ENCODE assay signal across 26 cellular contexts in genomic region chr4:4343038-4343437, GRCh38. TPM values are rescaled to one million over a fixed set of nuclear protein-coding genes. Genes with fewer than 3 reads are reported as not detected.
A peak's percentile ranks its signal among the peaks of the same experiment; 100 is the strongest.
DNase-seq lines count a peak whose midpoint lies in the region; ATAC-seq and TF ChIP-seq lines count a peak whose summit lies in the region.
"Had no signal": no experiment of that assay in that cellular context is flagged by ENCODE, and none has a peak within 500 bp of the region (broad histone marks: within the 10 kb centered on the region; RNA-seq: fewer than 3 reads in every experiment).

No MANE protein-coding gene starts in this region.

- peaks cover 71% of the 10 kb centered on the region for H3K4me1 ChIP-seq in BLaER1
- H3K4me1 ChIP-seq in DOHH2 (ENCODE audit: control insufficient read depth, low read length): peaks cover 63% of the 10 kb centered on the region
- peaks cover 66% of the 10 kb centered on the region for H3K4me1 ChIP-seq in OCI-LY7 (ENCODE audit: insufficient read depth, low read length, poor library complexity, severe bottlenecking)
- H3K4me1 ChIP-seq in uterus: no peaks in the 10 kb centered on the region
- H3K4me1 ChIP-seq: HAP-1, Peyer's patch had no signal

- peaks cover 29% of the 10 kb centered on the region for H3K27me3 Mint-ChIP-seq in chondrocyte (ENCODE audit: low read depth)

- no peak for TF ChIP-seq POLR2A in uterus (IDR thresholded peaks at IDR 0.05)

- POLR2A ChIA-PET in OCI-LY7 (lab: Charles Lee): interaction anchor here (0.6 to 2.5 kb wide), 7 partner anchors 12 to 1928 kb away, joined by 3 to 11 read pairs (median 4); partner anchors contain the start of genes NSG1 and TMEM128

- H3K79me2 ChIP-seq in DOHH2 (ENCODE audit: control insufficient read depth, low read length) (no peaks in the 10 kb centered on the region), OCI-LY7 (ENCODE audit: insufficient read depth, low read depth, low read length) (no peaks in the 10 kb centered on the region)

- H3F3A ChIP-seq in DOHH2 (ENCODE audit: control insufficient read depth, insufficient read depth): peaks cover 14% of the 10 kb centered on the region

- TF ChIP-seq CTCF in DOHH2 (IDR thresholded peaks at IDR 0.05; ENCODE audit: low read depth, low read length, poor library complexity, severe bottlenecking) (no peak), OCI-LY7 (conservative IDR thresholded peaks at IDR 0.05; ENCODE audit: low read length) (no peak), chondrocyte (IDR thresholded peaks at IDR 0.05) (no peak), uterus (IDR thresholded peaks at IDR 0.05) (no peak)

- H3K36me3 ChIP-seq in BLaER1: no peaks in the 10 kb centered on the region
- H3K36me3 ChIP-seq in DOHH2 (ENCODE audit: control insufficient read depth, low read length): peaks cover 6% of the 10 kb centered on the region
- H3K36me3 ChIP-seq in OCI-LY7 (ENCODE audit: insufficient read depth, low read length): no peaks in the 10 kb centered on the region
- H3K36me3 ChIP-seq in uterus: no peaks in the 10 kb centered on the region
- H3K36me3 ChIP-seq: HAP-1, Peyer's patch had no signal

- no peaks in the 10 kb centered on the region for H3K9me2 ChIP-seq in DOHH2 (replicated peaks; ENCODE audit: control insufficient read depth, low read length)
- H3K9me2 ChIP-seq in OCI-LY7 (ENCODE audit: insufficient read depth, low read length): no peaks in the 10 kb centered on the region

- DNase-seq in OCI-LY7 (ENCODE audit: low spot score) (peak; percentile 72), chondrocyte (ENCODE audit: low spot score) (peak; percentile 15), OCI-M2 (lab: John Stamatoyannopoulos, UW; ENCODE audit: unreplicated experiment) (no peak), uterus (no peak)
- DNase-seq: CD4-positive, CD25-positive, alpha-beta regulatory T cell; COR-L47; GF-D8; GOT3; HFFc6; NCI-H1092 treated with DMSO at 0.1 percent for 48 hours; NCI-H1436 treated with DMSO at 0.1 percent for 48 hours; NCI-H187 treated with DMSO at 0.1 percent for 48 hours; NCI-H524; NCI-H748 treated with DMSO at 0.1 percent for 48 hours; NK-92 treated with Interleukin-12 subunit alpha and Interleukin-12 subunit beta, amount 100 ng/mL, for 24 hours; Peyer's patch; SIG-M5; SW 1271 had no signal

- H3K27me3 ChIP-seq in BLaER1: no peaks in the 10 kb centered on the region
- no peaks in the 10 kb centered on the region for H3K27me3 ChIP-seq in DOHH2 (ENCODE audit: control insufficient read depth, low read length)
- H3K27me3 ChIP-seq in uterus: no peaks in the 10 kb centered on the region
- H3K27me3 ChIP-seq: Peyer's patch had no signal

- no peaks in the 10 kb centered on the region for H3K4me1 Mint-ChIP-seq in chondrocyte (ENCODE audit: low read depth)

- CTCF ChIA-PET in OCI-LY7 (lab: Charles Lee; ENCODE audit: unreplicated experiment): interaction anchor here (0.7 to 1.1 kb wide), 3 partner anchors 22 to 83 kb away, joined by 3 read pairs; no protein-coding TSS in a partner anchor

- H3K4me2 ChIP-seq in BLaER1 (peak overlapping the region; percentile 71), DOHH2 (ENCODE audit: low read length) (no peak overlapping the region), OCI-LY7 (ENCODE audit: low read length) (peak overlapping the region; percentile 82)

- BruUV-seq in OCI-LY7 (replicated peaks; lab: Mats Ljungman, UMichigan): no TSS peak

- no peaks in the 10 kb centered on the region for H3K9me3 Mint-ChIP-seq in chondrocyte (ENCODE audit: low read depth)
- H3K9me3 Mint-ChIP-seq: CD4-positive, CD25-positive, alpha-beta regulatory T cell; HFFc6; T-helper 1 cell treated with Interleukin-12 subunit alpha and Interleukin-12 subunit beta and Interleukin-4 antibody, amounts not matched to agents 30 μg/mL and 1 μg/mL, for 36 hours had no signal

- H4K20me1 ChIP-seq in BLaER1 (no peaks in the 10 kb centered on the region), DOHH2 (ENCODE audit: control insufficient read depth, insufficient read depth, low read depth, low read length) (no peaks in the 10 kb centered on the region), OCI-LY7 (ENCODE audit: insufficient read depth, low read length) (no peaks in the 10 kb centered on the region)

- no peak overlapping the region for H3K27ac Mint-ChIP-seq in chondrocyte (ENCODE audit: unreplicated experiment)
- H3K27ac Mint-ChIP-seq: CD4-positive, CD25-positive, alpha-beta regulatory T cell; HFFc6; T-helper 1 cell treated with Interleukin-12 subunit alpha and Interleukin-12 subunit beta and Interleukin-4 antibody, amounts not matched to agents 30 μg/mL and 1 μg/mL, for 36 hours had no signal

- no peak overlapping the region for H3K4me3 Mint-ChIP-seq in chondrocyte (ENCODE audit: unreplicated experiment)
- H3K4me3 Mint-ChIP-seq: CD4-positive, CD25-positive, alpha-beta regulatory T cell; HFFc6; T-helper 1 cell treated with Interleukin-12 subunit alpha and Interleukin-12 subunit beta and Interleukin-4 antibody, amounts not matched to agents 30 μg/mL and 1 μg/mL, for 36 hours had no signal

- peak overlapping the region; percentile 96 for H2AFZ ChIP-seq in OCI-LY7 (ENCODE audit: low read length)

- intact Hi-C loops in OCI-LY7 (cut with micrococcal nuclease; ENCODE audit: unreplicated experiment): loop anchor here (10.0 kb wide), 1 partner anchor 388 kb away; no protein-coding TSS in a partner anchor
- intact Hi-C loops in uterus (cut with DNase I; ENCODE audit: low total_unique reads): no loop called here

- ATAC-seq in HG03565 (IDR thresholded peaks at IDR 0.05; ENCODE audit: unreplicated experiment) (no peak), GM21423 (IDR thresholded peaks at IDR 0.05; ENCODE audit: unreplicated experiment) (no peak)

- H3K9me3 ChIP-seq in BLaER1 (peaks cover 23% of the 10 kb centered on the region; the same call in 1 of the 2 replicates), DOHH2 (ENCODE audit: control insufficient read depth, insufficient read depth, low read length) (no peaks in the 10 kb centered on the region), OCI-LY7 (ENCODE audit: low read length) (no peaks in the 10 kb centered on the region; the same call in 1 of the 2 replicates), uterus (no peaks in the 10 kb centered on the region)
- H3K9me3 ChIP-seq: HAP-1, Peyer's patch had no signal

- H3K27ac ChIP-seq in BLaER1: no peak overlapping the region
- peak overlapping the region; percentile 22; the same call in 1 of the 2 replicates for H3K27ac ChIP-seq in DOHH2 (ENCODE audit: low read depth, low read length)
- peak overlapping the region; percentile 99 for H3K27ac ChIP-seq in OCI-LY7 (ENCODE audit: low read depth, low read length, poor library complexity, severe bottlenecking)
- H3K27ac ChIP-seq in uterus: no peak overlapping the region
- H3K27ac ChIP-seq: KMS-11, Peyer's patch, SK-N-MC had no signal

- no peaks in the 10 kb centered on the region for H3K36me3 Mint-ChIP-seq in chondrocyte (ENCODE audit: low read depth)
- H3K36me3 Mint-ChIP-seq: CD4-positive, CD25-positive, alpha-beta regulatory T cell had no signal

- no peak overlapping the region for H3K9ac ChIP-seq in BLaER1
- H3K9ac ChIP-seq: KMS-11 had no signal

- H3K4me3 ChIP-seq in BLaER1 (no peak overlapping the region), DOHH2 (ENCODE audit: low read length) (no peak overlapping the region), OCI-LY7 (ENCODE audit: low read depth, low read length, poor library complexity, severe bottlenecking) (peak overlapping the region; percentile 16), uterus (no peak overlapping the region)
- H3K4me3 ChIP-seq: HAP-1, Peyer's patch, SK-N-MC had no signal

RNA-seq across cellular contexts. Expression of gene NSG1, which starts 43.9 kb away (rescaled TPM):
- 28.8 and 38.8 TPM in 2 replicates for total RNA-seq in OCI-LY7 (2014; rRNA removed; shearing (Covaris generic))
- total RNA-seq in OCI-LY7 (2022) (35.5 and 36.6 TPM in 2 replicates), chondrocyte (0.42 TPM in 1 of 3 replicates, not detected in the others), uterus (10 to 100 TPM in 1 of 4 donors, 1 to 10 TPM in 2, not detected in 1; 3.6 to 11.2 (median 3.8) TPM)

RNA-seq across cellular contexts. Expression of gene ZBTB49, which starts 53.0 kb away (rescaled TPM):
- 6.5 and 9.9 TPM in 2 replicates for total RNA-seq in OCI-LY7 (2014; rRNA removed; shearing (Covaris generic))
- total RNA-seq in OCI-LY7 (2022) (8.7 and 12.8 TPM in 2 replicates), chondrocyte (4.3 to 6.4 TPM (median 5.2 TPM) in 3 replicates), uterus (1 to 10 TPM; 2.8 to 8.5 (median 6.6) TPM)

RNA-seq across cellular contexts. Expression of gene LYAR, which starts 53.1 kb away (rescaled TPM):
- total RNA-seq in OCI-LY7 (2014; rRNA removed; shearing (Covaris generic)): 58.8 and 86.8 TPM in 2 replicates
- total RNA-seq in OCI-LY7 (2022) (55.0 and 58.5 TPM in 2 replicates), chondrocyte (6.3 to 9.5 TPM (median 6.6 TPM) in 3 replicates), uterus (10 to 100 TPM in 3 of 4 donors, 1 to 10 TPM in 1; 7.1 to 32.5 (median 12.6) TPM)

Comparison
In these comparisons a context has a peak if more than half of its experiments do, and no peak if none do; other contexts are left out.
1. H3K27ac ChIP-seq: peak in DOHH2 (single experiment) and OCI-LY7 (single experiment); none in BLaER1 (single experiment) and uterus (0 of 2).
2. DNase-seq: peak in OCI-LY7 (single experiment) and chondrocyte (single experiment); none in OCI-M2 (single experiment) and uterus (0 of 2).